ENCODE assay signal across 24 cellular contexts in genomic region chr10:26213157-26213780, GRCh38. TPM values are rescaled to one million over a fixed set of nuclear protein-coding genes. Genes with fewer than 3 reads are reported as not detected.
"Had no signal": no experiment of that assay in that cellular context is flagged by ENCODE, and none has a peak within 500 bp of the region (broad histone marks: within the 10 kb centered on the region; RNA-seq: fewer than 3 reads in every experiment).

No MANE protein-coding gene starts in this region.

- H3K36me3 ChIP-seq: brain microvascular endothelial cell, colonic mucosa, spleen, upper lobe of right lung had no signal

- DNase-seq: activated CD4-positive, alpha-beta T cell treated with anti-CD3 and anti-CD28 coated beads, Interleukin-2, amount 10 ng/mL, durations not matched to agents 24 days and 14 days; activated CD8-positive, alpha-beta memory T cell treated with anti-CD3 and anti-CD28 coated beads, Interleukin-2, amount 50 U/mL, for 4 hours; activated naive CD4-positive, alpha-beta T cell treated with anti-CD3 and anti-CD28 coated beads for 36 hours; activated naive CD8-positive, alpha-beta T cell treated with anti-CD3 and anti-CD28 coated beads, Interleukin-2, amount 50 U/mL, for 24 hours; activated T-cell treated with anti-CD3 and anti-CD28 coated beads, Interleukin-2, amount 50 U/mL, for 4 hours; anterior cingulate cortex; brain microvascular endothelial cell; central memory CD4-positive, alpha-beta T cell; colonic mucosa; erythroblast; hypothalamus; mesenchymal stem cell; naive thymus-derived CD4-positive, alpha-beta T cell; spleen; stimulated activated CD4-positive, alpha-beta T cell treated with anti-CD3 and anti-CD28 coated beads, Interleukin-4, amount 100 ng/mL, for 4 hours; T-cell; T-helper 9 cell; testis; upper lobe of right lung had no signal

- H3K9me3 ChIP-seq: colonic mucosa, spleen, testis, upper lobe of right lung had no signal

- H3K27ac ChIP-seq: brain microvascular endothelial cell, colonic mucosa, spleen, testis, upper lobe of right lung had no signal

- H3K4me3 ChIP-seq: colonic mucosa, spleen, testis, upper lobe of right lung had no signal

- H3K4me1 ChIP-seq: colonic mucosa, upper lobe of right lung had no signal

- ATAC-seq: activated naive CD8-positive, alpha-beta T cell treated with anti-CD3 and anti-CD28 coated beads, Interleukin-2, amount 50 U/mL, for 24 hours; activated T-cell treated with anti-CD3 and anti-CD28 coated beads, Interleukin-2, amount 50 U/mL, for 4 hours; naive thymus-derived CD4-positive, alpha-beta T cell; stimulated activated memory B cell treated with anti-CD40 and anti-IgM and Interleukin-4, amounts not matched to agents 10 μg/mL and 1 μg/mL and 100 μg/mL, for 72 hours; T-cell; upper lobe of right lung had no signal

- H3K27me3 ChIP-seq: testis had no signal

- FAIRE-seq: endometrium, frontal cortex had no signal

RNA-seq across cellular contexts. Expression of gene GAD2, which starts 3.3 kb away (rescaled TPM):
- total RNA-seq: activated CD4-positive, alpha-beta T cell treated with anti-CD3 and anti-CD28 coated beads, Interleukin-2, amount 10 ng/mL, durations not matched to agents 24 days and 14 days; activated naive CD4-positive, alpha-beta T cell treated with anti-CD3 and anti-CD28 coated beads for 36 hours; activated T-cell treated with anti-CD3 and anti-CD28 coated beads, Interleukin-2, amount 50 U/mL, for 4 hours; colonic mucosa; mucosa of gallbladder; naive thymus-derived CD4-positive, alpha-beta T cell; renal cortical epithelial cell; spleen; T-cell; upper lobe of right lung had no signal
- polyA plus RNA-seq: naive thymus-derived CD4-positive, alpha-beta T cell; spleen had no signal
